In the genomic region with DNA sequence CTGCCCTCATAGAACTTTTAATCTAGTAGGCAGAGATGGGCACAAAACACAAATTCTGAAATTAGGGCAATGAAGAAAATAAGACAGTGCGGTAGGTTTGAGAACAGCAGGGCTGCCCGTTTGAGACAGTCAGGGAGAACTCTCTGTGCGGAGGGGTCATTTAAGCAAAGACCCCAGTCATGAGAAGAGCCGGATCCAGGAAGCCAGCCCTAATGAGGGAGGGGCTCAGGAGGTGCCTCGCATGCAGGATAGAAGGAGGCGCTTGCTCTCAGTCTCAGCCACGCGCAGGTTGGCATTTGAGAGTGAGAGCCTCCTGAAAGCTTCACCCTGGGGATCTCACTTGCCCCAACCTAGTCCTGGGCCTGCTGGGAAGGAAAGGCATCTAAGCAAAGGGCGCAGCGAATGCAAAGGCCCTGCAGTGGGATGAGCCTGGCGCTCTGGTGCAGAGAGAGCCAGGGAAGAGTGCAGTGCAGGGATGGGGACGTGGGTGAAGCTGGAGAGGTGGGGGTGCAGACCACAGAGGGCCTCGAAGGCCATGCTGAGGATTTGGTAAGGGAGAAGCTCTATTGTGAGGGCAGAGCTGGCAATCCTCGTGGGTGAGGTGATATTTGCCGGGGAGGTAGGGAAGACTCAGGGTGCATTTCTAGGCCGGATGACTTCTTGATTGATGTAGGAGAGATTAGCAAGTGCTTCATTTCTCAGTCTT, we compare ENCODE assay signal across 13 cellular contexts.
DNase-seq lines count a peak whose midpoint lies in the region; ATAC-seq and TF ChIP-seq lines count a peak whose summit lies in the region.
"Had no signal": no experiment of that assay in that cellular context is flagged by ENCODE, and none has a peak within 500 bp of the region (broad histone marks: within the 10 kb centered on the region; RNA-seq: fewer than 3 reads in every experiment).

No MANE protein-coding gene starts in this region.

- H3K9me3 ChIP-seq in right atrium auricular region: no peaks in the 10 kb centered on the region
- H3K9me3 ChIP-seq in neural progenitor cell (ENCODE audit: low read depth): no peaks in the 10 kb centered on the region
- no peaks in the 10 kb centered on the region for H3K9me3 ChIP-seq in upper lobe of right lung
- H3K9me3 ChIP-seq: BE2C had no signal

- H2AFZ ChIP-seq in neural progenitor cell (replicated peaks): no peak overlapping the region

- no peaks in the 10 kb centered on the region for H3K27me3 ChIP-seq in right atrium auricular region
- no peaks in the 10 kb centered on the region for H3K27me3 ChIP-seq in neural progenitor cell
- no peaks in the 10 kb centered on the region for H3K27me3 ChIP-seq in upper lobe of right lung

- H3K4me3 ChIP-seq in right atrium auricular region (no peak overlapping the region), neural progenitor cell (no peak overlapping the region), upper lobe of right lung (peak overlapping the region; percentile 2)
- H3K4me3 ChIP-seq: skin epidermis had no signal

- TF ChIP-seq CTCF in right atrium auricular region (IDR thresholded peaks at IDR 0.05) (no peak), neural progenitor cell (IDR thresholded peaks at IDR 0.05) (no peak), upper lobe of right lung (IDR thresholded peaks at IDR 0.05) (no peak)

- peaks cover 80% of the 10 kb centered on the region for H3K4me1 Mint-ChIP-seq in dendritic cell treated with granulocyte-macrophage colony-stimulating factor and Interleukin-4, amounts not matched to agents 40 ng/mL and 50 ng/mL, for 4 days (ENCODE audit: low read depth)
- peaks cover 9% of the 10 kb centered on the region for H3K4me1 Mint-ChIP-seq in neural progenitor cell

- no peak overlapping the region for H3K4me3 Mint-ChIP-seq in dendritic cell treated with granulocyte-macrophage colony-stimulating factor and Interleukin-4, amounts not matched to agents 40 ng/mL and 50 ng/mL, for 4 days
- H3K4me3 Mint-ChIP-seq in neural progenitor cell: no peak overlapping the region

- no peak overlapping the region for H3K4me2 ChIP-seq in neural progenitor cell

- intact Hi-C loops in cardiac septum (cut with DNase I) (loop anchor here (1.0 to 5.0 kb wide), 7 partner anchors 33 to 188 kb away; a partner anchor contains a TSS), upper lobe of right lung (cut with DNase I) (loop anchor here (10.0 kb wide), 1 partner anchor 105 kb away; no protein-coding TSS in a partner anchor)
- intact Hi-C loops in dendritic cell treated with granulocyte-macrophage colony-stimulating factor and Interleukin-4, amounts not matched to agents 40 ng/mL and 50 ng/mL, for 4 days (cut with micrococcal nuclease): no loop called here

- H3K9me3 Mint-ChIP-seq in dendritic cell treated with granulocyte-macrophage colony-stimulating factor and Interleukin-4, amounts not matched to agents 40 ng/mL and 50 ng/mL, for 4 days: no peaks in the 10 kb centered on the region
- H3K9me3 Mint-ChIP-seq in neural progenitor cell: no peaks in the 10 kb centered on the region

- peak overlapping the region; percentile 43 for H3K27ac Mint-ChIP-seq in dendritic cell treated with granulocyte-macrophage colony-stimulating factor and Interleukin-4, amounts not matched to agents 40 ng/mL and 50 ng/mL, for 4 days
- peak overlapping the region; percentile 50 for H3K27ac Mint-ChIP-seq in neural progenitor cell

- H3K36me3 Mint-ChIP-seq in dendritic cell treated with granulocyte-macrophage colony-stimulating factor and Interleukin-4, amounts not matched to agents 40 ng/mL and 50 ng/mL, for 4 days (ENCODE audit: low read depth): no peaks in the 10 kb centered on the region
- H3K36me3 Mint-ChIP-seq in neural progenitor cell: no peaks in the 10 kb centered on the region

- DNase-seq in right atrium auricular region (ENCODE audit: low spot score): no peak
- DNase-seq in cardiac septum (ENCODE audit: low spot score): no peak
- DNase-seq in neural progenitor cell (ENCODE audit: low spot score): no peak
- DNase-seq in upper lobe of right lung: no peak
- no peak for DNase-seq in inferior parietal cortex (ENCODE audit: extremely low spot score)
- no peak for DNase-seq in mesenteric fat pad (ENCODE audit: low spot score)
- no peak for DNase-seq in NCI-H345 treated with DMSO at 0.1 percent for 48 hours (lab: John Stamatoyannopoulos, UW; ENCODE audit: unreplicated experiment)
- DNase-seq: activated CD8-positive, alpha-beta memory T cell treated with anti-CD3 and anti-CD28 coated beads, Interleukin-2, amount 50 U/mL, for 4 hours; hippocampal formation; mesendoderm had no signal

- H3K9ac ChIP-seq in neural progenitor cell: no peak overlapping the region

- H3K27me3 Mint-ChIP-seq in dendritic cell treated with granulocyte-macrophage colony-stimulating factor and Interleukin-4, amounts not matched to agents 40 ng/mL and 50 ng/mL, for 4 days: peaks cover 31% of the 10 kb centered on the region
- peaks cover 3% of the 10 kb centered on the region for H3K27me3 Mint-ChIP-seq in neural progenitor cell (ENCODE audit: insufficient read depth, low read depth)

- H3K4me1 ChIP-seq in right atrium auricular region (peaks cover 0 to 30% of the 10 kb centered on the region in 2 donors), neural progenitor cell (no peaks in the 10 kb centered on the region), upper lobe of right lung (peaks cover 52% of the 10 kb centered on the region)

- H3K27ac ChIP-seq in right atrium auricular region (peak overlapping the region; percentile 85 to 87), neural progenitor cell (no peak overlapping the region), upper lobe of right lung (peak overlapping the region; percentile 65)

- ATAC-seq in upper lobe of right lung: no peak

- no peaks in the 10 kb centered on the region for H3F3A ChIP-seq in neural progenitor cell (ENCODE audit: low read depth)

- no peaks in the 10 kb centered on the region for H4K20me1 ChIP-seq in neural progenitor cell (ENCODE audit: low read depth)

- H3K36me3 ChIP-seq in right atrium auricular region: no peaks in the 10 kb centered on the region
- no peaks in the 10 kb centered on the region for H3K36me3 ChIP-seq in neural progenitor cell
- H3K36me3 ChIP-seq in upper lobe of right lung: no peaks in the 10 kb centered on the region
- H3K36me3 ChIP-seq: BE2C had no signal

- no peaks in the 10 kb centered on the region for H3K79me2 ChIP-seq in neural progenitor cell (ENCODE audit: low read depth)
